In the genomic region with DNA sequence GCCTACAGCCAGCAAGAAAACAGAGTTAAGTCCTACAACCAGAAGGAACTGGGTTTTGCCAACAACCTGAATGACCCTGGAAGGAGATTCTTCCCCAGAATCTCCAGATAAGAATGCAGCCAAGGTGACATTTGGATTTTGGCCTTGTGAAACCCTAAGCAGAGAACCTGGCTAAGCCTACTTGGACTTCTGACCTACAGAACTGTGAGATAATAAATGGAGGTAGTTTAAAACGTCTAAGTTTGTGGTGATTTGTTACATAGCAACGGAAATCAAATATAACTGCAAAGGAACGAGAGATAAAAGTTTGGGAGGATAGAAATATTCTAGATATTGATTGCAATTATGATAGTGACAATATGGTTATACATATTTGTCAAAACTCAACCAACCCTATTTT, we compare ENCODE assay signal across 17 cellular contexts.
A peak's percentile ranks its signal among the peaks of the same experiment; 100 is the strongest.
DNase-seq lines count a peak whose midpoint lies in the region; ATAC-seq, FAIRE-seq and TF ChIP-seq lines count a peak whose summit lies in the region.
"Had no signal": no experiment of that assay in that cellular context is flagged by ENCODE, and none has a peak within 500 bp of the region (broad histone marks: within the 10 kb centered on the region; RNA-seq: fewer than 3 reads in every experiment).

No MANE protein-coding gene starts in this region.

- H3K4me3 ChIP-seq in small intestine (ENCODE audit: low read depth in 1 of 2, low read length in 2 of 2): no peak overlapping the region
- H3K4me3 ChIP-seq in PC-9: no peak overlapping the region
- no peak overlapping the region for H3K4me3 ChIP-seq in ascending aorta
- H3K4me3 ChIP-seq in GM23248: no peak overlapping the region
- H3K4me3 ChIP-seq: A549 had no signal

- POLR2A ChIA-PET in PC-9 (lab: Charles Lee; ENCODE audit: unreplicated experiment): no interaction called here

- H3K4me2 ChIP-seq in PC-9 (no peak overlapping the region), GM23248 (ENCODE audit: unreplicated experiment) (no peak overlapping the region)
- H3K4me2 ChIP-seq: A549, SK-N-SH had no signal

- H3K36me3 ChIP-seq in KOPT-K1 (ENCODE audit: insufficient read depth, low read length) (peaks cover 29% of the 10 kb centered on the region), small intestine (ENCODE audit: control insufficient read depth in 2 of 2, insufficient read depth in 2 of 2, low read length in 2 of 2) (no peaks in the 10 kb centered on the region), PC-9 (ENCODE audit: low read depth) (no peaks in the 10 kb centered on the region), ascending aorta (no peaks in the 10 kb centered on the region), GM23248 (ENCODE audit: low read depth) (no peaks in the 10 kb centered on the region)

- H3K4me1 ChIP-seq in small intestine (ENCODE audit: control insufficient read depth in 2 of 2, insufficient read depth in 1 of 2, low read depth in 1 of 2, low read length in 1 of 2) (peaks cover 0 to 6% of the 10 kb centered on the region in 2 donors), PC-9 (replicated peaks; ENCODE audit: insufficient read depth) (peaks cover 21% of the 10 kb centered on the region), ascending aorta (peaks cover 0 to 7% of the 10 kb centered on the region in 2 donors), GM23248 (ENCODE audit: insufficient read depth) (peaks cover 65% of the 10 kb centered on the region)

- intact Hi-C loops in CD14-positive monocyte (cut with micrococcal nuclease): loop anchor here in 1 of 2 donors (5.0 to 10.0 kb wide), 2 partner anchors 53 to 171 kb away; a partner anchor contains a TSS
- intact Hi-C loops in PC-9 (cut with micrococcal nuclease; ENCODE audit: unreplicated experiment): no loop called here
- intact Hi-C loops in ascending aorta (cut with DNase I): no loop called here

- TF ChIP-seq CTCF in CD14-positive monocyte (IDR thresholded peaks at IDR 0.05) (no peak), PC-9 (conservative IDR thresholded peaks at IDR 0.05) (no peak), ascending aorta (IDR thresholded peaks at IDR 0.05) (no peak)

- no peak overlapping the region for H2AFZ ChIP-seq in PC-9
- H2AFZ ChIP-seq in GM23248: no peak overlapping the region

- peaks cover 63% of the 10 kb centered on the region for H3K4me1 Mint-ChIP-seq in CD14-positive monocyte
- peaks cover 35% of the 10 kb centered on the region for H3K4me1 Mint-ChIP-seq in memory B cell

- H3K9ac ChIP-seq in GM23248: no peak overlapping the region
- H3K9ac ChIP-seq: SK-N-SH had no signal

- H3K27ac Mint-ChIP-seq in CD14-positive monocyte (peak overlapping the region in 4 of 7 donors; percentile 8 to 55 (median 31)), memory B cell (peak overlapping the region; percentile 78)

- H3K4me3 Mint-ChIP-seq in CD14-positive monocyte: no peak overlapping the region
- H3K4me3 Mint-ChIP-seq in memory B cell: no peak overlapping the region

- H3K9me2 ChIP-seq in PC-9 (ENCODE audit: insufficient read depth): no peaks in the 10 kb centered on the region
- no peaks in the 10 kb centered on the region for H3K9me2 ChIP-seq in GM23248 (ENCODE audit: insufficient read depth)
- H3K9me2 ChIP-seq: SK-N-SH had no signal

- H3K79me2 ChIP-seq in PC-9 (ENCODE audit: low read depth) (no peaks in the 10 kb centered on the region), GM23248 (ENCODE audit: insufficient read depth) (no peaks in the 10 kb centered on the region)

- no peak for DNase-seq in CD14-positive monocyte (ENCODE audit: low spot score)
- no peak for DNase-seq in memory B cell (ENCODE audit: low spot score in 2 of 2)
- peak; percentile 66 for DNase-seq in small intestine
- DNase-seq in PC-9: no peak
- DNase-seq in ascending aorta (ENCODE audit: low spot score in 2 of 2): no peak
- DNase-seq in GM23248: no peak
- DNase-seq: COR-L47, H7, NCI-H1417, NCI-H1930, NCI-H2171, NCI-H510A, Right ventricle myocardium superior, SK-N-SH had no signal

- H3K36me3 Mint-ChIP-seq in CD14-positive monocyte (peaks cover 25 to 31% of the 10 kb centered on the region in 2 donors), memory B cell (peaks cover 46% of the 10 kb centered on the region)

- 8 to 60% (median 31%) methylated on average over 3 of the region's 3 CpGs for WGBS in small intestine, 3 donors
- WGBS in GM23248 (ENCODE audit: low coverage in 1 of 2, low lambda C conversion rate in 2 of 2, missing lambda C conversion rate in 2 of 2), 2 experiments: 95 to 96% methylated on average over 3 of the region's 3 CpGs

- in situ Hi-C loops in GM23248 (cut with MboI): no loop called here

- no peak for FAIRE-seq in small intestine (lab: Jason Lieb, UNC)
- FAIRE-seq: A549, RCC 7860 had no signal

- no peak for ATAC-seq in memory B cell (ENCODE audit: low read depth)
- ATAC-seq: A549 had no signal

- peaks cover 5% of the 10 kb centered on the region for H3K9me3 ChIP-seq in KOPT-K1 (ENCODE audit: insufficient read depth, low read length, poor library complexity, severe bottlenecking)
- no peaks in the 10 kb centered on the region for H3K9me3 ChIP-seq in small intestine (ENCODE audit: control insufficient read depth, low read depth)
- peaks cover 6% of the 10 kb centered on the region; the same call in 1 of the 2 replicates for H3K9me3 ChIP-seq in PC-9 (ENCODE audit: insufficient read depth, low read depth)
- H3K9me3 ChIP-seq in ascending aorta: no peaks in the 10 kb centered on the region
- H3K9me3 ChIP-seq in GM23248 (ENCODE audit: low read depth): no peaks in the 10 kb centered on the region
- H3K9me3 ChIP-seq: SK-N-SH had no signal

- no TSS peak for BruUV-seq in PC-9 (replicated peaks; lab: Mats Ljungman, UMichigan)

- H4K20me1 ChIP-seq in PC-9 (ENCODE audit: insufficient read depth) (no peaks in the 10 kb centered on the region), GM23248 (ENCODE audit: insufficient read depth) (no peaks in the 10 kb centered on the region)

- H3K27me3 Mint-ChIP-seq in CD14-positive monocyte (ENCODE audit: low read depth in 3 of 3) (no peaks in the 10 kb centered on the region), memory B cell (no peaks in the 10 kb centered on the region)

- H3K9me3 Mint-ChIP-seq in CD14-positive monocyte (peaks cover 0 to 5% (median 0%) of the 10 kb centered on the region in 7 donors), memory B cell (no peaks in the 10 kb centered on the region)

- H3K27ac ChIP-seq in KOPT-K1 (ENCODE audit: low read depth, low read length, poor library complexity, severe bottlenecking) (peak overlapping the region; percentile 61), small intestine (ENCODE audit: low read depth in 1 of 2, low read length in 1 of 2) (no peak overlapping the region), PC-9 (no peak overlapping the region), ascending aorta (no peak overlapping the region), GM23248 (no peak overlapping the region)
- H3K27ac ChIP-seq: A549 had no signal

- CTCF ChIA-PET in PC-9 (lab: Charles Lee): interaction anchor here (0.6 kb wide), 1 partner anchor 882 kb away, joined by 8 read pairs; no protein-coding TSS in a partner anchor

- H3K27me3 ChIP-seq in small intestine (ENCODE audit: control insufficient read depth in 2 of 2, insufficient read depth in 2 of 2, low read length in 2 of 2) (no peaks in the 10 kb centered on the region), PC-9 (ENCODE audit: insufficient read depth, low read depth) (no peaks in the 10 kb centered on the region), ascending aorta (no peaks in the 10 kb centered on the region), GM23248 (replicated peaks; ENCODE audit: insufficient read depth) (no peaks in the 10 kb centered on the region)

- H3F3A ChIP-seq in PC-9 (ENCODE audit: insufficient read depth, low read depth) (peaks cover 12% of the 10 kb centered on the region; the same call in 1 of the 2 replicates), GM23248 (ENCODE audit: insufficient read depth) (peaks cover 67% of the 10 kb centered on the region)
